10 cellular contexts compared by ENCODE assay signal in genomic region chr19:55063492-55063843, GRCh38. TPM values are rescaled to one million over a fixed set of nuclear protein-coding genes. Genes with fewer than 3 reads are reported as not detected.
DNase-seq lines count a peak whose midpoint lies in the region; ATAC-seq, FAIRE-seq and TF ChIP-seq lines count a peak whose summit lies in the region.
"Had no signal": no experiment of that assay in that cellular context is flagged by ENCODE, and none has a peak within 500 bp of the region (broad histone marks: within the 10 kb centered on the region; RNA-seq: fewer than 3 reads in every experiment).

No MANE protein-coding gene starts in this region.

- no peaks in the 10 kb centered on the region for H4K20me1 ChIP-seq in astrocyte (ENCODE audit: insufficient read depth, low read length)

- intact Hi-C loops in thyroid gland (cut with DNase I) = no loop called here

- FAIRE-seq in astrocyte (lab: Jason Lieb, UNC) = no peak

- H3K79me2 ChIP-seq in astrocyte (ENCODE audit: insufficient read depth, low read length) = peaks cover 4% of the 10 kb centered on the region

- H3K4me1 ChIP-seq in astrocyte (ENCODE audit: insufficient read depth, low read length) (peaks cover 6% of the 10 kb centered on the region), thyroid gland (peaks cover 7 to 12% of the 10 kb centered on the region in 2 donors)
- H3K4me1 ChIP-seq: colonic mucosa had no signal

- DNase-seq in activated naive CD4-positive, alpha-beta T cell treated with anti-CD3 and anti-CD28 coated beads, Interleukin-2, amount 50 U/mL, for 16 hours = no peak
- DNase-seq in astrocyte (ENCODE audit: low read depth) (no peak), naive B cell (no peak), thyroid gland (no peak), NCI-H146 treated with DMSO at 0.1 percent for 48 hours (lab: John Stamatoyannopoulos, UW; ENCODE audit: unreplicated experiment) (no peak)

- H3K4me3 ChIP-seq in astrocyte (ENCODE audit: insufficient read depth, low read depth, low read length) (no peak overlapping the region), thyroid gland (replicated peaks in 1 of 3) (peak overlapping the region in 1 of 3 donors; percentile 70)

- peak overlapping the region; percentile 85 for H3K4me3 Mint-ChIP-seq in activated naive CD4-positive, alpha-beta T cell treated with anti-CD3 and anti-CD28 coated beads, Interleukin-2, amount 50 U/mL, for 24 hours
- peak overlapping the region; percentile 75 for H3K4me3 Mint-ChIP-seq in astrocyte (ENCODE audit: unreplicated experiment)
- peak overlapping the region; percentile 72 to 95 (median 86) for H3K4me3 Mint-ChIP-seq in naive B cell

- no peak overlapping the region for H3K4me2 ChIP-seq in astrocyte (ENCODE audit: low read length)

- H3K36me3 ChIP-seq in astrocyte (ENCODE audit: insufficient read depth, low read length) (no peaks in the 10 kb centered on the region), thyroid gland (peaks cover 0 to 2% of the 10 kb centered on the region in 2 donors)
- H3K36me3 ChIP-seq: colonic mucosa had no signal

- peaks cover 19% of the 10 kb centered on the region for H3K4me1 Mint-ChIP-seq in activated naive CD4-positive, alpha-beta T cell treated with anti-CD3 and anti-CD28 coated beads, Interleukin-2, amount 50 U/mL, for 24 hours
- peaks cover 6% of the 10 kb centered on the region for H3K4me1 Mint-ChIP-seq in astrocyte (ENCODE audit: low read depth, unreplicated experiment)
- H3K4me1 Mint-ChIP-seq in naive B cell = peaks cover 6 to 31% (median 11%) of the 10 kb centered on the region in 3 donors

- TF ChIP-seq CTCF in astrocyte (IDR thresholded peaks at IDR 0.05; ENCODE audit: insufficient read depth, low read depth, low read length) = no peak
- no peak for TF ChIP-seq CTCF in thyroid gland (IDR thresholded peaks at IDR 0.05)

- H3K27ac ChIP-seq in astrocyte (ENCODE audit: low read depth, low read length) (no peak overlapping the region), thyroid gland (peak overlapping the region; percentile 44 to 46 (median 45))

- no peak overlapping the region for H3K27ac Mint-ChIP-seq in activated naive CD4-positive, alpha-beta T cell treated with anti-CD3 and anti-CD28 coated beads, Interleukin-2, amount 50 U/mL, for 24 hours
- peak overlapping the region; percentile 41 for H3K27ac Mint-ChIP-seq in astrocyte (ENCODE audit: unreplicated experiment)
- H3K27ac Mint-ChIP-seq in naive B cell = peak overlapping the region in 5 of 6 donors; percentile 33 to 91 (median 83)

- peaks cover 10% of the 10 kb centered on the region for H3K27me3 ChIP-seq in astrocyte (ENCODE audit: insufficient read depth, low read length)
- no peaks in the 10 kb centered on the region for H3K27me3 ChIP-seq in thyroid gland
- H3K27me3 ChIP-seq: colonic mucosa had no signal

- H3K36me3 Mint-ChIP-seq in activated naive CD4-positive, alpha-beta T cell treated with anti-CD3 and anti-CD28 coated beads, Interleukin-2, amount 50 U/mL, for 24 hours = peaks cover under 1% of the 10 kb centered on the region
- peaks cover 10% of the 10 kb centered on the region for H3K36me3 Mint-ChIP-seq in astrocyte (ENCODE audit: low read depth, unreplicated experiment)
- H3K36me3 Mint-ChIP-seq in naive B cell = peaks cover 0 to 4% of the 10 kb centered on the region in 2 donors

- no peak overlapping the region for H2AFZ ChIP-seq in astrocyte (ENCODE audit: low read depth, low read length)

- H3K9ac ChIP-seq in astrocyte (ENCODE audit: low read length) = no peak overlapping the region

- no peaks in the 10 kb centered on the region for H3K9me3 Mint-ChIP-seq in activated naive CD4-positive, alpha-beta T cell treated with anti-CD3 and anti-CD28 coated beads, Interleukin-2, amount 50 U/mL, for 24 hours
- H3K9me3 Mint-ChIP-seq in astrocyte (ENCODE audit: unreplicated experiment) (peaks cover 6% of the 10 kb centered on the region), naive B cell (peaks cover 0 to 6% (median 4%) of the 10 kb centered on the region in 7 donors)

- no peak for ATAC-seq in naive B cell (ENCODE audit: low read depth in 2 of 2)
- no peak for ATAC-seq in HG03108 (IDR thresholded peaks at IDR 0.05; ENCODE audit: unreplicated experiment)
- ATAC-seq in HG02759 (IDR thresholded peaks at IDR 0.05; ENCODE audit: unreplicated experiment) = no peak

- no peaks in the 10 kb centered on the region for H3K9me3 ChIP-seq in astrocyte (ENCODE audit: insufficient read depth, low read depth, low read length)
- no peaks in the 10 kb centered on the region for H3K9me3 ChIP-seq in thyroid gland
- H3K9me3 ChIP-seq: colonic mucosa had no signal

- no peak for TF ChIP-seq POLR2A in thyroid gland (IDR thresholded peaks at IDR 0.05)

- 71 to 85% methylated on average over 1 to 2 of the region's 3 CpGs for WGBS in thyroid gland, 2 donors

- H3K27me3 Mint-ChIP-seq in activated naive CD4-positive, alpha-beta T cell treated with anti-CD3 and anti-CD28 coated beads, Interleukin-2, amount 50 U/mL, for 24 hours = peaks cover 17% of the 10 kb centered on the region
- H3K27me3 Mint-ChIP-seq in astrocyte (ENCODE audit: low read depth, unreplicated experiment) = peaks cover 38% of the 10 kb centered on the region
- peaks cover 19 to 30% (median 28%) of the 10 kb centered on the region in 3 donors for H3K27me3 Mint-ChIP-seq in naive B cell

RNA-seq across cellular contexts. Expression of gene RDH13, which starts 0.5 kb away (rescaled TPM):
- total RNA-seq in astrocyte (18.8 and 22.6 TPM in 2 replicates), thyroid gland (10 to 100 TPM; 35.7 to 44.1 (median 38.3) TPM)
- 10 to 100 TPM in 1 of 6 donors, 1 to 10 TPM in 5; 2.7 to 20.4 (median 8.4) TPM for polyA plus RNA-seq in naive B cell (ENCODE audit: low read depth in 6 of 6)

RNA-seq across cellular contexts. Expression of gene EPS8L1, which starts 12.2 kb away (rescaled TPM):
- total RNA-seq in astrocyte (7.6 and 9.2 TPM in 2 replicates), thyroid gland (10 to 100 TPM; 60.6 to 84.8 (median 73.3) TPM)
- polyA plus RNA-seq in naive B cell (ENCODE audit: low read depth in 6 of 6) = not detected

RNA-seq across cellular contexts. Expression of gene GP6, which starts 25.4 kb away (rescaled TPM):
- 0.36 and 0.48 TPM in 2 replicates for total RNA-seq in astrocyte
- polyA plus RNA-seq in naive B cell (ENCODE audit: low read depth in 6 of 6) = 1 to 10 TPM in 1 of 6 donors, under 1 TPM in 4, not detected in 1; 0.13 to 2.1 (median 0.47) TPM
- under 1 TPM in 1 of 4 donors, not detected in 3; 0.78 TPM for total RNA-seq in thyroid gland
- polyA plus RNA-seq: BJ had no signal

RNA-seq across cellular contexts. Expression of gene PPP1R12C, which starts 54.0 kb away (rescaled TPM):
- total RNA-seq in astrocyte (79.7 and 86.2 TPM in 2 replicates), thyroid gland (100 to 1,000 TPM in 1 of 4 donors, 10 to 100 TPM in 3; 40.0 to 110 (median 76.1) TPM)
- polyA plus RNA-seq in naive B cell (ENCODE audit: low read depth in 6 of 6) = 1 to 10 TPM; 1.0 to 8.1 (median 3.2) TPM
